ENCODE assay signal across 9 cellular contexts in genomic region chr3:100993309-100993708, GRCh38. TPM values are rescaled to one million over a fixed set of nuclear protein-coding genes. Genes with fewer than 3 reads are reported as not detected.
A peak's percentile ranks its signal among the peaks of the same experiment; 100 is the strongest.
DNase-seq lines count a peak whose midpoint lies in the region; ATAC-seq and TF ChIP-seq lines count a peak whose summit lies in the region.
"Had no signal": no experiment of that assay in that cellular context is flagged by ENCODE, and none has a peak within 500 bp of the region (broad histone marks: within the 10 kb centered on the region; RNA-seq: fewer than 3 reads in every experiment).

TSS of gene ABI3BP (minus strand) at chr3:100993421. CDS start at chr3:100993384, 37 bp downstream.

- no peaks in the 10 kb centered on the region for H3K4me1 ChIP-seq in prostate gland (replicated peaks)

- peak within 1 kb of the TSS; percentile 23 for H3K4me3 ChIP-seq in HFF-Myc (replicated peaks; ENCODE audit: low read depth, low read length)
- no peak within 1 kb of the TSS for H3K4me3 ChIP-seq in WERI-Rb-1 (ENCODE audit: low read depth, low read length)
- peak within 1 kb of the TSS; percentile 15 to 28 for H3K4me3 ChIP-seq in prostate gland

- H3K9me3 ChIP-seq in WERI-Rb-1 (ENCODE audit: severe bottlenecking): no peaks in the 10 kb centered on the region
- H3K9me3 ChIP-seq in prostate gland: no peaks in the 10 kb centered on the region

- H3K36me3 Mint-ChIP-seq in activated CD4-positive, alpha-beta T cell treated with anti-CD3 and anti-CD28 coated beads, Interleukin-2, amount 10 ng/mL, durations not matched to agents 24 days and 14 days (ENCODE audit: low read depth): no peaks in the 10 kb centered on the region

- H3K27ac ChIP-seq in WERI-Rb-1: no peak within 1 kb of the TSS
- H3K27ac ChIP-seq in prostate gland: peak within 1 kb of the TSS; percentile 32 to 48
- H3K27ac ChIP-seq: KMS-11 had no signal

- H3K36me3 ChIP-seq in WERI-Rb-1 (no peaks in the 10 kb centered on the region), prostate gland (no peaks in the 10 kb centered on the region)

- H3K4me3 Mint-ChIP-seq in activated CD4-positive, alpha-beta T cell treated with anti-CD3 and anti-CD28 coated beads, Interleukin-2, amount 10 ng/mL, durations not matched to agents 24 days and 14 days: no peak within 1 kb of the TSS

- 39% methylated on average over 5 of the region's 5 CpGs for WGBS in prostate gland

- no peak for TF ChIP-seq CTCF in HFF-Myc (IDR thresholded peaks at IDR 0.05; ENCODE audit: low read depth, low read length, missing control alignments)
- no peak for TF ChIP-seq CTCF in WERI-Rb-1 (IDR thresholded peaks at IDR 0.05; ENCODE audit: low read depth, low read length)
- TF ChIP-seq CTCF in prostate gland (IDR thresholded peaks at IDR 0.05): no peak

- intact Hi-C loops in Right ventricle myocardium inferior (cut with DNase I): no loop called here
- intact Hi-C loops in prostate gland (cut with DNase I): no loop called here
- intact Hi-C loops in activated CD4-positive, alpha-beta T cell treated with anti-CD3 and anti-CD28 coated beads, Interleukin-2, amount 10 ng/mL, durations not matched to agents 24 days and 14 days (cut with micrococcal nuclease): no loop called here

- DNase-seq in HFF-Myc (ENCODE audit: extremely low read depth, low read depth) (peak; percentile 27), WERI-Rb-1 (peak; percentile 10), Right ventricle myocardium inferior (ENCODE audit: missing footprints) (peak; percentile 82), prostate gland (ENCODE audit: low spot score) (no peak), NCI-H2196 treated with DMSO at 0.1 percent for 48 hours (lab: John Stamatoyannopoulos, UW; ENCODE audit: unreplicated experiment) (no peak), NCI-H345 (lab: John Stamatoyannopoulos, UW) (no peak)
- no peak for DNase-seq in activated CD4-positive, alpha-beta T cell treated with anti-CD3 and anti-CD28 coated beads, Interleukin-2, amount 10 ng/mL, durations not matched to agents 24 days and 14 days

- no peaks in the 10 kb centered on the region for H3K4me1 Mint-ChIP-seq in activated CD4-positive, alpha-beta T cell treated with anti-CD3 and anti-CD28 coated beads, Interleukin-2, amount 10 ng/mL, durations not matched to agents 24 days and 14 days

- no peaks in the 10 kb centered on the region for H3K9me3 Mint-ChIP-seq in activated CD4-positive, alpha-beta T cell treated with anti-CD3 and anti-CD28 coated beads, Interleukin-2, amount 10 ng/mL, durations not matched to agents 24 days and 14 days

- TF ChIP-seq POLR2A in prostate gland (IDR thresholded peaks at IDR 0.05): no peak

- H3K27me3 Mint-ChIP-seq in activated CD4-positive, alpha-beta T cell treated with anti-CD3 and anti-CD28 coated beads, Interleukin-2, amount 10 ng/mL, durations not matched to agents 24 days and 14 days: peaks cover 16% of the 10 kb centered on the region

- H3K27me3 ChIP-seq in WERI-Rb-1 (ENCODE audit: insufficient read depth, low read depth, severe bottlenecking): no peaks in the 10 kb centered on the region
- H3K27me3 ChIP-seq in prostate gland (replicated peaks; ENCODE audit: insufficient read depth): no peaks in the 10 kb centered on the region

- H3K27ac Mint-ChIP-seq in activated CD4-positive, alpha-beta T cell treated with anti-CD3 and anti-CD28 coated beads, Interleukin-2, amount 10 ng/mL, durations not matched to agents 24 days and 14 days: no peak within 1 kb of the TSS

- ATAC-seq in Right ventricle myocardium inferior (peak; percentile 96), GM18498 (IDR thresholded peaks at IDR 0.05; ENCODE audit: unreplicated experiment) (no peak)

RNA-seq across cellular contexts. Expression of gene ABI3BP, which starts in this region (rescaled TPM):
- total RNA-seq in Right ventricle myocardium inferior (40.7 TPM), prostate gland (10 to 100 TPM; 15.3 to 16.6 TPM)
- not detected in 2 replicates for total RNA-seq in activated CD4-positive, alpha-beta T cell treated with anti-CD3 and anti-CD28 coated beads, Interleukin-2, amount 10 ng/mL, durations not matched to agents 24 days and 14 days

Comparison
In these comparisons a context has a peak if more than half of its experiments do, and no peak if none do; other contexts are left out.
1. RNA of gene ABI3BP (total RNA-seq): 40.7 TPM in Right ventricle myocardium inferior (single experiment) and 15.3 to 16.6 TPM in prostate gland; not detected in activated CD4-positive, alpha-beta T cell treated with anti-CD3 and anti-CD28 coated beads, Interleukin-2, amount 10 ng/mL, durations not matched to agents 24 days and 14 days; every median in the first group is over 10 times any median in the second.
2. DNase-seq: peak in HFF-Myc (single experiment), WERI-Rb-1 (single experiment) and Right ventricle myocardium inferior (single experiment); none in prostate gland (single experiment), activated CD4-positive, alpha-beta T cell treated with anti-CD3 and anti-CD28 coated beads, Interleukin-2, amount 10 ng/mL, durations not matched to agents 24 days and 14 days (single experiment), NCI-H2196 treated with DMSO at 0.1 percent for 48 hours (single experiment) and NCI-H345 (single experiment).